In the genomic region with DNA sequence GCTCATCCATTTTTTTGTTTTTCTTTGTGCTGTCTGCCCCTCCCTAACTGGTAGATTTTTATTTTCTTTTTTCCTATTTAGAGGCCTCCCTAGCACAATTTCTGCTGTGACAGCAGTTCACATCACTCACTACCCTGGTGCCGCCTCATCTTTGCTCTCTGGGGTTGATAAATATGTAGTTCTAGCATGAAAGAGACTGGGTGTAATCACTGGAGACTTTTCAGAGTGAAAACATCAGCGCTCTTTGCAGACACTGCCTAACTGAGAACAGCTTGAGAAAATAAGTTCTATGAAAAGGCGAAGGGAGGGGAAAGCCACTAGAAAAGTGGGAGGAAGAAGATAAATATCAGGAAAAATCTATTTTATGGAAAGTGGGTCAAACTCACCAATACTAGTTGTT, we compare ENCODE assay signal across 14 cellular contexts.
A peak's percentile ranks its signal among the peaks of the same experiment; 100 is the strongest.
DNase-seq lines count a peak whose midpoint lies in the region; ATAC-seq and TF ChIP-seq lines count a peak whose summit lies in the region.
"Had no signal": no experiment of that assay in that cellular context is flagged by ENCODE, and none has a peak within 500 bp of the region (broad histone marks: within the 10 kb centered on the region; RNA-seq: fewer than 3 reads in every experiment).

No MANE protein-coding gene starts in this region.

- no peak overlapping the region for H4K8ac ChIP-seq in mesenchymal stem cell (ENCODE audit: low read length)

- no peak overlapping the region for H3K27ac Mint-ChIP-seq in stimulated activated naive CD8-positive, alpha-beta T cell treated with anti-CD3 and anti-CD28 coated beads, Interleukin-15, amount 100 ng/mL, for 72 hours

- H4K91ac ChIP-seq in mesenchymal stem cell (ENCODE audit: low read length) = no peak overlapping the region

- no peak overlapping the region for H3K23ac ChIP-seq in mesenchymal stem cell (ENCODE audit: low read length in 2 of 2)

- H3K4me2 ChIP-seq in mesenchymal stem cell (ENCODE audit: low read length, poor library complexity, severe bottlenecking) = no peak overlapping the region
- no peak overlapping the region for H3K4me2 ChIP-seq in smooth muscle cell
- H3K4me2 ChIP-seq: BLaER1 treated with 17β-estradiol and CSF1 and Interleukin-3, amounts not matched to agents 10 nM and 100 nM; KMS-11 had no signal

- H3K4ac ChIP-seq in mesenchymal stem cell (ENCODE audit: low read depth in 1 of 2, low read length in 2 of 2) = no peak overlapping the region

- DNase-seq in NCI-H510A treated with DMSO at 0.1 percent for 48 hours (lab: John Stamatoyannopoulos, UW) (peak; percentile 69), NCI-H510A (lab: John Stamatoyannopoulos, UW) (no peak), adipocyte (ENCODE audit: low read depth) (peak; percentile 16), mesenchymal stem cell (no peak), smooth muscle cell (lab: John Stamatoyannopoulos, UW; ENCODE audit: unreplicated experiment) (no peak)
- no peak for DNase-seq in activated effector memory CD4-positive, alpha-beta T cell treated with anti-CD3 and anti-CD28 coated beads, Interleukin-2, amount 50 U/mL, for 16 hours
- no peak for DNase-seq in stimulated activated naive CD8-positive, alpha-beta T cell treated with anti-CD3 and anti-CD28 coated beads, Interleukin-15, amount 100 ng/mL, for 72 hours
- DNase-seq: NCI-H2081 treated with DMSO at 0.1 percent for 48 hours, NCI-H226, NCI-H526 treated with DMSO at 0.1 percent for 48 hours, SHP77 treated with DMSO at 0.1 percent for 48 hours had no signal

- H3F3A ChIP-seq in smooth muscle cell (ENCODE audit: low read depth) = no peaks in the 10 kb centered on the region

- no peak overlapping the region for H2BK120ac ChIP-seq in mesenchymal stem cell (ENCODE audit: low read depth, low read length)

- H3K27me3 Mint-ChIP-seq in stimulated activated naive CD8-positive, alpha-beta T cell treated with anti-CD3 and anti-CD28 coated beads, Interleukin-15, amount 100 ng/mL, for 72 hours = no peaks in the 10 kb centered on the region

- no peak overlapping the region for H3K4me3 ChIP-seq in adipocyte (ENCODE audit: low read length)
- no peak overlapping the region for H3K4me3 ChIP-seq in mesenchymal stem cell (ENCODE audit: insufficient read depth in 1 of 2, low read depth in 1 of 2, low read length in 2 of 2)
- H3K4me3 ChIP-seq in smooth muscle cell = no peak overlapping the region
- H3K4me3 ChIP-seq: BLaER1 treated with 17β-estradiol and CSF1 and Interleukin-3, amounts not matched to agents 10 nM and 100 nM had no signal

- no peak for TF ChIP-seq CTCF in smooth muscle cell (IDR thresholded peaks at IDR 0.05; ENCODE audit: borderline replicate concordance, insufficient read depth, poor library complexity, severe bottlenecking)

- H3K9ac ChIP-seq in adipocyte (ENCODE audit: low read length) (no peak overlapping the region), mesenchymal stem cell (ENCODE audit: low read length) (peak overlapping the region; percentile 56), smooth muscle cell (ENCODE audit: low read depth) (no peak overlapping the region)
- H3K9ac ChIP-seq: BLaER1 treated with 17β-estradiol and CSF1 and Interleukin-3, amounts not matched to agents 10 nM and 100 nM; KMS-11 had no signal

- no peaks in the 10 kb centered on the region for H4K20me1 ChIP-seq in smooth muscle cell (ENCODE audit: low read depth)
- H4K20me1 ChIP-seq: BLaER1 treated with 17β-estradiol and CSF1 and Interleukin-3, amounts not matched to agents 10 nM and 100 nM had no signal

- H3K4me1 Mint-ChIP-seq in stimulated activated naive CD8-positive, alpha-beta T cell treated with anti-CD3 and anti-CD28 coated beads, Interleukin-15, amount 100 ng/mL, for 72 hours = no peaks in the 10 kb centered on the region

- no peak overlapping the region for H3K4me3 Mint-ChIP-seq in stimulated activated naive CD8-positive, alpha-beta T cell treated with anti-CD3 and anti-CD28 coated beads, Interleukin-15, amount 100 ng/mL, for 72 hours

- H3K9me3 Mint-ChIP-seq in stimulated activated naive CD8-positive, alpha-beta T cell treated with anti-CD3 and anti-CD28 coated beads, Interleukin-15, amount 100 ng/mL, for 72 hours = peaks cover 0 to 2% of the 10 kb centered on the region in 2 donors

- H2AFZ ChIP-seq in mesenchymal stem cell (ENCODE audit: low read depth, low read length) (no peak overlapping the region), smooth muscle cell (ENCODE audit: low read depth) (peak overlapping the region; percentile 32)

- H3K4me1 ChIP-seq in adipocyte (ENCODE audit: control insufficient read depth, insufficient read depth, low read length) (peaks cover 8% of the 10 kb centered on the region), mesenchymal stem cell (ENCODE audit: control insufficient read depth, insufficient read depth, low read depth, low read length) (no peaks in the 10 kb centered on the region), smooth muscle cell (ENCODE audit: low read depth) (no peaks in the 10 kb centered on the region)

- no peaks in the 10 kb centered on the region for H3K79me1 ChIP-seq in mesenchymal stem cell (replicated peaks; ENCODE audit: low read length, poor library complexity, severe bottlenecking)

- no peak overlapping the region for H2BK15ac ChIP-seq in mesenchymal stem cell (ENCODE audit: low read depth, poor library complexity, severe bottlenecking)

- H2BK12ac ChIP-seq in mesenchymal stem cell (ENCODE audit: low read length in 2 of 2) = no peak overlapping the region

- H2AK5ac ChIP-seq in mesenchymal stem cell (ENCODE audit: low read length, severe bottlenecking) = no peak overlapping the region

- no peak for ATAC-seq in HG02852 (IDR thresholded peaks at IDR 0.05; ENCODE audit: unreplicated experiment)
- ATAC-seq in stimulated activated naive CD8-positive, alpha-beta T cell treated with anti-CD3 and anti-CD28 coated beads, Interleukin-15, amount 100 ng/mL, for 72 hours = no peak

- no peaks in the 10 kb centered on the region for H3K9me3 ChIP-seq in adipocyte (ENCODE audit: control insufficient read depth, low read length)
- no peaks in the 10 kb centered on the region for H3K9me3 ChIP-seq in mesenchymal stem cell (ENCODE audit: control insufficient read depth, low read length)
- H3K9me3 ChIP-seq in smooth muscle cell (replicated peaks; ENCODE audit: low read depth) = no peaks in the 10 kb centered on the region
- H3K9me3 ChIP-seq: BLaER1 treated with 17β-estradiol and CSF1 and Interleukin-3, amounts not matched to agents 10 nM and 100 nM had no signal

- no peak overlapping the region for H3K18ac ChIP-seq in mesenchymal stem cell (ENCODE audit: low read depth in 1 of 2, low read length in 2 of 2)

- H3K27me3 ChIP-seq in adipocyte (replicated peaks; ENCODE audit: control insufficient read depth, insufficient read depth, low read length) (no peaks in the 10 kb centered on the region), mesenchymal stem cell (ENCODE audit: control insufficient read depth in 1 of 2, insufficient read depth in 1 of 2, low read length in 2 of 2) (no peaks in the 10 kb centered on the region), smooth muscle cell (ENCODE audit: low read depth) (no peaks in the 10 kb centered on the region)
- H3K27me3 ChIP-seq: BLaER1 treated with 17β-estradiol and CSF1 and Interleukin-3, amounts not matched to agents 10 nM and 100 nM had no signal

- no peaks in the 10 kb centered on the region for H3K36me3 ChIP-seq in adipocyte (ENCODE audit: control insufficient read depth, insufficient read depth, low read length, severe bottlenecking)
- no peaks in the 10 kb centered on the region for H3K36me3 ChIP-seq in mesenchymal stem cell (ENCODE audit: control insufficient read depth in 1 of 2, insufficient read depth in 2 of 2, low read depth in 1 of 2, low read length in 2 of 2)
- H3K36me3 ChIP-seq in smooth muscle cell (ENCODE audit: low read depth) = no peaks in the 10 kb centered on the region
- H3K36me3 ChIP-seq: BLaER1 treated with 17β-estradiol and CSF1 and Interleukin-3, amounts not matched to agents 10 nM and 100 nM had no signal

- H3K14ac ChIP-seq in mesenchymal stem cell (ENCODE audit: low read length in 2 of 2) = no peak overlapping the region

- WGBS in mesenchymal stem cell = 89% methylated on average over 3 of the region's 3 CpGs
- WGBS in smooth muscle cell (ENCODE audit: low lambda C conversion rate) = 72% methylated on average over 3 of the region's 3 CpGs

- no peak overlapping the region for H3K27ac ChIP-seq in mesenchymal stem cell (ENCODE audit: low read length, poor library complexity, severe bottlenecking)
- no peak overlapping the region for H3K27ac ChIP-seq in smooth muscle cell (ENCODE audit: low read depth)
- H3K27ac ChIP-seq: BLaER1 treated with 17β-estradiol and CSF1 and Interleukin-3, amounts not matched to agents 10 nM and 100 nM; KMS-11 had no signal

- H2BK5ac ChIP-seq in mesenchymal stem cell (ENCODE audit: low read depth, low read length, poor library complexity, severe bottlenecking) = no peak overlapping the region

- H3K79me2 ChIP-seq in smooth muscle cell (ENCODE audit: low read depth) = no peaks in the 10 kb centered on the region

Comparison
In these comparisons a context has a peak if more than half of its experiments do, and no peak if none do; other contexts are left out.
1. DNase-seq: peak in NCI-H510A treated with DMSO at 0.1 percent for 48 hours (single experiment) and adipocyte (single experiment); none in NCI-H510A (single experiment), mesenchymal stem cell (single experiment), smooth muscle cell (single experiment), activated effector memory CD4-positive, alpha-beta T cell treated with anti-CD3 and anti-CD28 coated beads, Interleukin-2, amount 50 U/mL, for 16 hours (single experiment) and stimulated activated naive CD8-positive, alpha-beta T cell treated with anti-CD3 and anti-CD28 coated beads, Interleukin-15, amount 100 ng/mL, for 72 hours (0 of 2).